24 cellular contexts compared by ENCODE assay signal in genomic region chr19:56097306-56097705, GRCh38. TPM values are rescaled to one million over a fixed set of nuclear protein-coding genes. Genes with fewer than 3 reads are reported as not detected.
DNase-seq lines count a peak whose midpoint lies in the region; ATAC-seq, FAIRE-seq and TF ChIP-seq lines count a peak whose summit lies in the region.
"Had no signal": no experiment of that assay in that cellular context is flagged by ENCODE, and none has a peak within 500 bp of the region (broad histone marks: within the 10 kb centered on the region; RNA-seq: fewer than 3 reads in every experiment).

No MANE protein-coding gene starts in this region.

- TF ChIP-seq RAD21 in H1 (IDR thresholded peaks at IDR 0.05 in 1 of 2, conservative IDR thresholded peaks at IDR 0.05 in 1 of 2; ENCODE audit: low read depth in 2 of 2, low read length in 2 of 2) = no peak

- H2AFZ ChIP-seq in H1 (ENCODE audit: low read length) = no peak overlapping the region

- no peak overlapping the region for H2BK5ac ChIP-seq in H1 (ENCODE audit: low read depth, low read length)

- FAIRE-seq in H1 (lab: Jason Lieb, UNC) = no peak
- FAIRE-seq: GM18507 had no signal

- H3K27ac ChIP-seq in BLaER1 (peak overlapping the region; percentile 25), C4-2B (peak overlapping the region; percentile 12; the same call in 1 of the 2 replicates), H1 (ENCODE audit: low read depth, low read length) (no peak overlapping the region)
- H3K27ac ChIP-seq: SK-N-MC had no signal

- peaks cover 36% of the 10 kb centered on the region for H3K4me1 ChIP-seq in BLaER1
- H3K4me1 ChIP-seq in H1 (replicated peaks in 1 of 4; ENCODE audit: control insufficient read depth in 3 of 4, insufficient read depth in 4 of 4, low read length in 3 of 4) = no peaks in the 10 kb centered on the region; a peak in 1 of 7 replicates

- CTCF ChIA-PET in H1 (lab: Charles Lee; ENCODE audit: partially characterized antibody) = interaction anchor here (0.6 to 2.0 kb wide), 3 partner anchors 16 to 548 kb away, joined by 3 to 4 read pairs (median 3); no protein-coding TSS in a partner anchor

- H3K36me3 Mint-ChIP-seq in T-helper 2 cell treated with Interferon-gamma antibody and Interleukin-4, amounts not matched to agents 5 μg/mL and 100 μg/mL, for 36 hours (ENCODE audit: low read depth) = peaks cover 33% of the 10 kb centered on the region

- TF ChIP-seq CTCF in C4-2B (conservative IDR thresholded peaks at IDR 0.05) (no peak), H1 (IDR thresholded peaks at IDR 0.05; ENCODE audit: control extremely low read depth in 1 of 3, insufficient read depth in 1 of 3, low read depth in 1 of 3, low read length in 3 of 3) (no peak)

- H3K18ac ChIP-seq in H1 (ENCODE audit: extremely low read depth, low read length) = no peak overlapping the region

- no peak overlapping the region for H2AK5ac ChIP-seq in H1 (ENCODE audit: low read depth, low read length)

- peak overlapping the region; percentile 41; the same call in 1 of the 2 replicates for H4K8ac ChIP-seq in H1 (ENCODE audit: extremely low read depth, insufficient read depth, low read length)

- no peak overlapping the region for H3K56ac ChIP-seq in H1 (replicated peaks; ENCODE audit: insufficient read length, low read depth, low read length)

- H3K79me2 ChIP-seq in H1 (ENCODE audit: control insufficient read depth in 1 of 2, insufficient read depth in 2 of 2, low read length in 2 of 2) = peaks cover 0 to 65% of the 10 kb centered on the region in 2 experiments; a peak in 2 of 4 replicates

- H3K9me3 ChIP-seq in BLaER1 (peaks cover 34% of the 10 kb centered on the region), H1 (ENCODE audit: insufficient read depth in 2 of 2, low read depth in 1 of 2, low read length in 1 of 2) (no peaks in the 10 kb centered on the region)

- H3K4me1 Mint-ChIP-seq in T-helper 2 cell treated with Interferon-gamma antibody and Interleukin-4, amounts not matched to agents 5 μg/mL and 100 μg/mL, for 36 hours (ENCODE audit: low read depth) = no peaks in the 10 kb centered on the region

- WGBS in H1 (ENCODE audit: extremely low coverage in 1 of 2, insufficient coverage in 1 of 2, insufficient read length in 1 of 2, insufficient replicate concordance in 2 of 2, low coverage in 1 of 2, low lambda C conversion rate in 2 of 2, missing lambda C conversion rate in 1 of 2), 2 experiments = 94% methylated on average over 23 of the region's 23 CpGs; no CpG with 5 or more reads in 1 of the 2 experiments

- POLR2A ChIA-PET in H1 (lab: Charles Lee; ENCODE audit: partially characterized antibody) = no interaction called here

- no peak overlapping the region for H3K27ac Mint-ChIP-seq in T-helper 2 cell treated with Interferon-gamma antibody and Interleukin-4, amounts not matched to agents 5 μg/mL and 100 μg/mL, for 36 hours
- H3K27ac Mint-ChIP-seq: B cell had no signal

- no peak for TF ChIP-seq POLR2A in H1 (IDR thresholded peaks at IDR 0.05; ENCODE audit: control extremely low read depth in 1 of 2, low read depth in 2 of 2, low read length in 2 of 2)

- no peak overlapping the region for H3K4me3 Mint-ChIP-seq in T-helper 2 cell treated with Interferon-gamma antibody and Interleukin-4, amounts not matched to agents 5 μg/mL and 100 μg/mL, for 36 hours
- H3K4me3 Mint-ChIP-seq: B cell, H9 had no signal

- H3K79me1 ChIP-seq in H1 (ENCODE audit: low read depth, low read length) = peaks cover 27% of the 10 kb centered on the region

- ATAC-seq in left lobe of liver = peak; percentile 36
- no peak for ATAC-seq in HG03571 (IDR thresholded peaks at IDR 0.05; ENCODE audit: unreplicated experiment)

- no peak overlapping the region for H2BK12ac ChIP-seq in H1 (ENCODE audit: low read depth, low read length)

- H2BK20ac ChIP-seq in H1 (ENCODE audit: low read length) = no peak overlapping the region

- peaks cover 13% of the 10 kb centered on the region for H3K9me3 Mint-ChIP-seq in T-helper 2 cell treated with Interferon-gamma antibody and Interleukin-4, amounts not matched to agents 5 μg/mL and 100 μg/mL, for 36 hours

- no peak overlapping the region for H4K91ac ChIP-seq in H1 (replicated peaks; ENCODE audit: insufficient read length, low read length)

- H3K4me2 ChIP-seq in BLaER1 (peak overlapping the region; percentile 50), H1 (ENCODE audit: insufficient read depth in 1 of 2, low read depth in 2 of 2, low read length in 2 of 2) (no peak overlapping the region)

- no peaks in the 10 kb centered on the region for H3K27me3 Mint-ChIP-seq in T-helper 2 cell treated with Interferon-gamma antibody and Interleukin-4, amounts not matched to agents 5 μg/mL and 100 μg/mL, for 36 hours (ENCODE audit: low read depth)
- H3K27me3 Mint-ChIP-seq: B cell had no signal

- H2BK120ac ChIP-seq in H1 (replicated peaks; ENCODE audit: low read depth, low read length) = no peak overlapping the region

- no peak overlapping the region for H3K4ac ChIP-seq in H1 (replicated peaks; ENCODE audit: insufficient read length, low read depth, low read length)

- no peaks in the 10 kb centered on the region for H3K27me3 ChIP-seq in BLaER1
- H3K27me3 ChIP-seq in H1 (replicated peaks in 1 of 4; ENCODE audit: control insufficient read depth in 3 of 4, extremely low read depth in 1 of 4, insufficient read depth in 3 of 4, low read length in 3 of 4) = no peaks in the 10 kb centered on the region

- peaks cover 99% of the 10 kb centered on the region for H3K36me3 ChIP-seq in BLaER1
- H3K36me3 ChIP-seq in H1 (ENCODE audit: control insufficient read depth in 2 of 4, insufficient read depth in 4 of 4, low read length in 3 of 4) = peaks cover under 1 to 22% (median 6%) of the 10 kb centered on the region in 4 experiments; a peak in 6 of 8 replicates

- H3K9ac ChIP-seq in BLaER1 (0 out of 2 replicates have a peak overlapping the region, but pooled peaks have one; percentile 59), H1 (replicated peaks in 1 of 4; ENCODE audit: extremely low read depth in 1 of 4, low read depth in 3 of 4, low read length in 3 of 4) (no peak overlapping the region)

- no peak for DNase-seq in H1 (ENCODE audit: low read depth in 1 of 2, low spot score in 2 of 2)
- no peak for DNase-seq in left lobe of liver (ENCODE audit: low spot score)
- DNase-seq in AG08396 (ENCODE audit: low spot score) = no peak
- no peak for DNase-seq in T-helper 2 cell treated with Interferon-gamma antibody and Interleukin-4, amounts not matched to agents 5 μg/mL and 100 μg/mL, for 36 hours (ENCODE audit: low spot score)
- DNase-seq: DMS153, H9, Karpas-422, NCI-H1092, NCI-H1417 treated with DMSO at 0.1 percent for 48 hours, NCI-H1694 treated with DMSO at 0.1 percent for 48 hours, NCI-H2081, NCI-H2171, NCI-H226, NCI-H510A, NCI-H69, RPMI8226, SIG-M5, SW 1271 had no signal

- H3K14ac ChIP-seq in H1 (ENCODE audit: insufficient read length) = no peak overlapping the region

- no peak overlapping the region for H3K4me3 ChIP-seq in BLaER1
- no peak overlapping the region for H3K4me3 ChIP-seq in H1 (ENCODE audit: extremely low read depth in 1 of 4, insufficient read depth in 2 of 4, low read depth in 3 of 4, low read length in 4 of 4)
- H3K4me3 ChIP-seq: SK-N-MC had no signal

- H2BK15ac ChIP-seq in H1 (ENCODE audit: low read length) = no peak overlapping the region

- no peak for TF ChIP-seq EP300 in H1 (IDR thresholded peaks at IDR 0.05; ENCODE audit: borderline replicate concordance in 1 of 2, low read depth in 2 of 2, low read length in 2 of 2)

- H4K20me1 ChIP-seq in BLaER1 (peaks cover 70% of the 10 kb centered on the region), H1 (replicated peaks in 1 of 2; ENCODE audit: control insufficient read depth in 1 of 2, insufficient read depth in 2 of 2, low read length in 2 of 2) (peaks cover 8 to 38% of the 10 kb centered on the region in 2 experiments)

- H3K23me2 ChIP-seq in H1 (ENCODE audit: low read depth, low read length) = no peaks in the 10 kb centered on the region

- H3K23ac ChIP-seq in H1 (ENCODE audit: insufficient read length) = no peak overlapping the region

- no peak overlapping the region for H4K5ac ChIP-seq in H1 (ENCODE audit: insufficient read length, low read depth, low read length)

TF ChIP-seq in H1, 55 proteins besides CTCF, POLR2A, EP300 and RAD21 (continues in another document):
- TF ChIP-seq RBBP5 (IDR thresholded peaks at IDR 0.05; ENCODE audit: borderline replicate concordance, low read depth, low read length) = no peak
- TF ChIP-seq EGR1 (IDR thresholded peaks at IDR 0.05; ENCODE audit: borderline replicate concordance, low read depth, low read length) = no peak
- TF ChIP-seq E2F6 (IDR thresholded peaks at IDR 0.05) = no peak
- TF ChIP-seq SUZ12 (IDR thresholded peaks at IDR 0.05; ENCODE audit: low read length) = no peak
- TF ChIP-seq SP1 (IDR thresholded peaks at IDR 0.05; ENCODE audit: low read depth, low read length) = no peak
- TF ChIP-seq CBX5 (IDR thresholded peaks at IDR 0.05; ENCODE audit: low read depth, low read length) = no peak
- TF ChIP-seq GTF2F1 (IDR thresholded peaks at IDR 0.05; ENCODE audit: borderline replicate concordance, low read depth, low read length) = no peak

RNA-seq across cellular contexts. Expression of gene ZNF787, which starts 23.8 kb away (rescaled TPM):
- total RNA-seq in H1 (2021; fragmentation: NEBNext Ultra II Directional; extraction: Animal tissue kit (Norgen Biotek cat#: 25700)) = 56.0 and 57.3 TPM in 2 replicates
- 19.7 and 37.8 TPM in 2 replicates for polyA plus RNA-seq in H1 (2011; rRNA removed)
- 31.1 TPM for polyA plus RNA-seq in H1 (2011; cell fraction: cytosol; rRNA removed)
- polyA plus RNA-seq in H1 (2011; cell fraction: nucleus; rRNA removed) = 44.7 TPM
- 24.6 to 37.3 TPM (median 32.1 TPM) in 4 replicates for polyA plus RNA-seq in H1 (2012, experiment 1 of 2)
- polyA plus RNA-seq in H1 (2012, experiment 2 of 2) = 26.0 TPM
- 35.4 TPM for polyA plus RNA-seq in H1 (2013, experiment 1 of 2)
- polyA plus RNA-seq in H1 (2013, experiment 2 of 2) = 34.1 TPM
- polyA minus RNA-seq in H1 (2011; rRNA and poly(A)+ RNA removed) = 7.3 and 7.9 TPM in 2 replicates
- 37.4 TPM for polyA minus RNA-seq in H1 (2011; cell fraction: cytosol; rRNA and poly(A)+ RNA removed)
- 25.1 TPM for polyA minus RNA-seq in H1 (2011; cell fraction: nucleus; rRNA and poly(A)+ RNA removed)
- total RNA-seq in left lobe of liver = 29.0 TPM

RNA-seq across cellular contexts. Expression of gene ZNF444, which starts 43.8 kb away (rescaled TPM):
- 46.9 and 49.5 TPM in 2 replicates for total RNA-seq in H1 (2021; fragmentation: NEBNext Ultra II Directional; extraction: Animal tissue kit (Norgen Biotek cat#: 25700))
- 54.5 and 87.3 TPM in 2 replicates for polyA plus RNA-seq in H1 (2011; rRNA removed)
- 52.7 TPM for polyA plus RNA-seq in H1 (2011; cell fraction: cytosol; rRNA removed)
- polyA plus RNA-seq in H1 (2011; cell fraction: nucleus; rRNA removed) = 82.7 TPM
- 29.2 to 41.5 TPM (median 39.9 TPM) in 4 replicates for polyA plus RNA-seq in H1 (2012, experiment 1 of 2)
- polyA plus RNA-seq in H1 (2012, experiment 2 of 2) = 29.3 TPM
- 29.2 TPM for polyA plus RNA-seq in H1 (2013, experiment 1 of 2)
- polyA plus RNA-seq in H1 (2013, experiment 2 of 2) = 27.9 TPM
- polyA minus RNA-seq in H1 (2011; rRNA and poly(A)+ RNA removed) = 4.0 and 7.3 TPM in 2 replicates
- 20.0 TPM for polyA minus RNA-seq in H1 (2011; cell fraction: cytosol; rRNA and poly(A)+ RNA removed)
- polyA minus RNA-seq in H1 (2011; cell fraction: nucleus; rRNA and poly(A)+ RNA removed) = 22.2 TPM
- total RNA-seq in left lobe of liver = 58.5 TPM
